8 cellular contexts compared by ENCODE assay signal in the genomic region with DNA sequence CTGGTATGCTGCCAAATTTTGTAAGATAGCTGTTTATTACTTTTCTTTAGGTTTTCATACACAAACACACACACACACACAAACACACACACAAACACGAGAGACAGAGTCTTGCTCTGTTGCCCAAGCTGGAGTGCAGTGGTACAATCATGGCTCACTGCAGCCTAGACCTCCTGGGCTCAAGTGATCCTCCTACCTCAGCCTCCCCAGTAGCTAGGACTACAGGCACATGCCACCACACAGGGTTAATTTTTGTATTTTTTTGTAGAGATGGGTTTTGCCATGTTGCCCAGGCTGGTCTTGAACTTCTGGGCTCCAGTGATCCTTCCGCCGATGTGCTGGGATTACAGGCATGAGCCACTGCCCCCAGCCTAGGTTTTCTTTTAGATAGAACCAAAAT. TPM values are rescaled to one million over a fixed set of nuclear protein-coding genes. Genes with fewer than 3 reads are reported as not detected.
DNase-seq lines count a peak whose midpoint lies in the region; ATAC-seq and TF ChIP-seq lines count a peak whose summit lies in the region.
"Not testable (repeated sequence)": the region's sequence is repeated elsewhere in the genome, so short reads cannot be mapped to it uniquely, and the experiment has no call there.
"Had no signal": no experiment of that assay in that cellular context is flagged by ENCODE, and none has a peak within 500 bp of the region (broad histone marks: within the 10 kb centered on the region; RNA-seq: fewer than 3 reads in every experiment).

No MANE protein-coding gene starts in this region.

- H2AK5ac ChIP-seq in trophoblast cell (ENCODE audit: low read length) = not testable (repeated sequence)

- TF ChIP-seq CTCF in GM12865 (IDR thresholded peaks at IDR 0.05; ENCODE audit: insufficient read depth, low read depth, low read length, missing control alignments); colonic mucosa (IDR thresholded peaks at IDR 0.05); esophagus squamous epithelium (IDR thresholded peaks at IDR 0.05); left lung (IDR thresholded peaks at IDR 0.05): not testable (repeated sequence)

- not testable (repeated sequence) for H2BK5ac ChIP-seq in trophoblast cell (ENCODE audit: low read depth, low read length, poor library complexity)

- not testable (repeated sequence) for H3K18ac ChIP-seq in trophoblast cell (ENCODE audit: low read length)

- TF ChIP-seq POLR2A in esophagus squamous epithelium (IDR thresholded peaks at IDR 0.05) = not testable (repeated sequence)

- intact Hi-C loops in colonic mucosa (cut with DNase I); esophagus squamous epithelium (cut with DNase I); left lung (cut with DNase I): not testable (repeated sequence)

- H3K4me1 ChIP-seq in adipocyte (ENCODE audit: control insufficient read depth, insufficient read depth, low read length) = peaks cover 61% of the 10 kb centered on the region
- not testable (repeated sequence) for H3K4me1 ChIP-seq in colonic mucosa
- peaks cover 23 to 90% (median 53%) of the 10 kb centered on the region in 3 donors for H3K4me1 ChIP-seq in esophagus squamous epithelium
- H3K4me1 ChIP-seq in left lung = peaks cover 47 to 83% of the 10 kb centered on the region in 2 donors
- peaks cover 6 to 14% of the 10 kb centered on the region in 2 experiments for H3K4me1 ChIP-seq in trophoblast cell (ENCODE audit: control insufficient read depth in 1 of 2, insufficient read depth in 2 of 2, low read length in 2 of 2)
- peaks cover 24 to 85% (median 78%) of the 10 kb centered on the region in 5 donors for H3K4me1 ChIP-seq in subcutaneous abdominal adipose tissue (ENCODE audit: control insufficient read depth in 5 of 5, insufficient read depth in 5 of 5, low read length in 5 of 5)

- H2BK12ac ChIP-seq in trophoblast cell (ENCODE audit: low read length) = not testable (repeated sequence)

- H3K27me3 ChIP-seq in adipocyte (replicated peaks; ENCODE audit: control insufficient read depth, insufficient read depth, low read length); colonic mucosa; esophagus squamous epithelium; left lung; trophoblast cell (ENCODE audit: insufficient read depth, low read length); subcutaneous abdominal adipose tissue (ENCODE audit: control insufficient read depth in 5 of 5, insufficient read depth in 4 of 5, low read length in 5 of 5): not testable (repeated sequence)

- not testable (repeated sequence) for H3K36me3 ChIP-seq in adipocyte (ENCODE audit: control insufficient read depth, insufficient read depth, low read length, severe bottlenecking); colonic mucosa; esophagus squamous epithelium; left lung; trophoblast cell (ENCODE audit: control insufficient read depth in 1 of 2, insufficient read depth in 2 of 2, low read length in 2 of 2); subcutaneous abdominal adipose tissue (ENCODE audit: control insufficient read depth in 5 of 5, insufficient read depth in 5 of 5, low read length in 5 of 5)

- H4K8ac ChIP-seq in trophoblast cell (ENCODE audit: low read depth, low read length) = not testable (repeated sequence)

- H3K79me2 ChIP-seq in trophoblast cell (ENCODE audit: control insufficient read depth, insufficient read depth, low read length, poor library complexity) = peaks cover 23% of the 10 kb centered on the region

- H2BK120ac ChIP-seq in trophoblast cell (ENCODE audit: insufficient read depth, low read length, poor library complexity) = not testable (repeated sequence)

- peak overlapping the region; percentile 96 for H3K9ac ChIP-seq in adipocyte (ENCODE audit: low read length)
- H3K9ac ChIP-seq in colonic mucosa (ENCODE audit: low read depth in 2 of 2, low read length in 2 of 2); trophoblast cell (ENCODE audit: low read length): not testable (repeated sequence)
- H3K9ac ChIP-seq in subcutaneous abdominal adipose tissue (ENCODE audit: low read length in 5 of 5) = peak overlapping the region in 3 of 5 donors; percentile 7 to 100 (median 99)

- H3K4me2 ChIP-seq in trophoblast cell (ENCODE audit: low read length) = not testable (repeated sequence)

- H3K14ac ChIP-seq in trophoblast cell (ENCODE audit: low read length) = not testable (repeated sequence)

- peak overlapping the region; percentile 84 for H3K4ac ChIP-seq in trophoblast cell (ENCODE audit: low read depth, low read length)

- not testable (repeated sequence) for H3K23ac ChIP-seq in trophoblast cell (ENCODE audit: low read length)

- ATAC-seq in left lung = not testable (repeated sequence)

- 77 to 86% methylated on average over 3 of the region's 3 CpGs for WGBS in esophagus squamous epithelium, 2 donors
- WGBS in trophoblast cell (ENCODE audit: extremely low coverage, insufficient coverage, insufficient read length) = no CpG with 5 or more reads among the region's 3 CpGs

- DNase-seq in GM12865 (ENCODE audit: low read depth); adipocyte (ENCODE audit: low read depth); colonic mucosa; esophagus squamous epithelium (lab: John Stamatoyannopoulos, UW); left lung; trophoblast cell: not testable (repeated sequence)

- H4K12ac ChIP-seq in trophoblast cell (ENCODE audit: low read depth, low read length) = not testable (repeated sequence)

- H3K27ac ChIP-seq in colonic mucosa (peak overlapping the region; percentile 8), esophagus squamous epithelium (peak overlapping the region; percentile 71 to 100 (median 96)), left lung (peak overlapping the region; percentile 99 to 100), subcutaneous abdominal adipose tissue (ENCODE audit: low read depth, low read length) (peak overlapping the region; percentile 100)
- not testable (repeated sequence) for H3K27ac ChIP-seq in trophoblast cell (ENCODE audit: low read depth, low read length)

- not testable (repeated sequence) for H4K91ac ChIP-seq in trophoblast cell (ENCODE audit: low read depth, low read length)

- peaks cover 13% of the 10 kb centered on the region for H3K79me1 ChIP-seq in trophoblast cell (ENCODE audit: low read length)

- not testable (repeated sequence) for H2AFZ ChIP-seq in trophoblast cell (ENCODE audit: insufficient read depth, low read length, poor library complexity)

- H3K4me3 ChIP-seq in GM12865 (ENCODE audit: low read depth, low read length) (peak overlapping the region; percentile 88; the same call in 1 of the 2 replicates), adipocyte (ENCODE audit: low read length) (peak overlapping the region; percentile 92), esophagus squamous epithelium (peak overlapping the region in 2 of 4 donors; percentile 84 to 92), left lung (peak overlapping the region in 1 of 2 donors; percentile 79), subcutaneous abdominal adipose tissue (ENCODE audit: low read depth in 1 of 5, low read length in 5 of 5) (peak overlapping the region in 3 of 5 donors; percentile 13 to 98 (median 94))
- not testable (repeated sequence) for H3K4me3 ChIP-seq in colonic mucosa; trophoblast cell (ENCODE audit: low read depth, low read length)

- H3K9me3 ChIP-seq in adipocyte (ENCODE audit: control insufficient read depth, low read length); colonic mucosa; esophagus squamous epithelium; left lung; trophoblast cell (ENCODE audit: insufficient read depth, low read depth, low read length); subcutaneous abdominal adipose tissue (ENCODE audit: control insufficient read depth in 5 of 5, low read length in 5 of 5): not testable (repeated sequence)

RNA-seq across cellular contexts. Expression of a gene that starts 3.6 kb away (rescaled TPM):
- total RNA-seq in colonic mucosa (100 to 1,000 TPM in 1 of 2 donors, 10 to 100 TPM in 1; 58.2 to 131 TPM), esophagus squamous epithelium (10 to 100 TPM; 33.8 to 96.8 (median 84.8) TPM), left lung (100 to 1,000 TPM; 131 to 171 TPM)
- 58.0 and 62.9 TPM in 2 replicates for polyA plus RNA-seq in trophoblast cell (2013)

RNA-seq across cellular contexts. Expression of a gene that starts 42.2 kb away (rescaled TPM):
- under 1 TPM in 1 of 2 donors, not detected in 1; 0.21 TPM for total RNA-seq in colonic mucosa
- not detected for total RNA-seq in esophagus squamous epithelium
- total RNA-seq in left lung = not detected
- not detected in 2 replicates for polyA plus RNA-seq in trophoblast cell (2013)
- total RNA-seq: CD4-positive, alpha-beta T cell had no signal
